ENCODE assay signal across 8 cellular contexts in genomic region chr6:143059616-143060353, GRCh38. TPM values are rescaled to one million over a fixed set of nuclear protein-coding genes. Genes with fewer than 3 reads are reported as not detected.
A peak's percentile ranks its signal among the peaks of the same experiment; 100 is the strongest.
DNase-seq lines count a peak whose midpoint lies in the region; ATAC-seq, FAIRE-seq and TF ChIP-seq lines count a peak whose summit lies in the region.

No MANE protein-coding gene starts in this region.

- H3K4me1 ChIP-seq in astrocyte (ENCODE audit: insufficient read depth, low read length) (peaks cover 18% of the 10 kb centered on the region), iPS-18a (ENCODE audit: control insufficient read depth, low read depth, low read length) (peaks cover 36% of the 10 kb centered on the region), skeletal muscle satellite cell (ENCODE audit: control insufficient read depth, insufficient read depth, low read length) (peaks cover 14% of the 10 kb centered on the region)

- H3K4me2 ChIP-seq in astrocyte (ENCODE audit: low read length) = peak overlapping the region; percentile 94
- peak overlapping the region; percentile 94 for H3K4me2 ChIP-seq in skeletal muscle satellite cell (ENCODE audit: low read length)

- peak overlapping the region; percentile 90 for H2AFZ ChIP-seq in astrocyte (ENCODE audit: low read depth, low read length)

- peak overlapping the region; percentile 93 for H3K4me3 Mint-ChIP-seq in astrocyte (ENCODE audit: unreplicated experiment)

- no peaks in the 10 kb centered on the region for H3K27me3 Mint-ChIP-seq in astrocyte (ENCODE audit: low read depth, unreplicated experiment)

- peak overlapping the region; percentile 90 for H3K27ac ChIP-seq in astrocyte (ENCODE audit: low read depth, low read length)
- H3K27ac ChIP-seq in iPS-18a (ENCODE audit: low read length) = no peak overlapping the region

- H3K4me3 ChIP-seq in AG10803 (ENCODE audit: low read length) (peak overlapping the region; percentile 78), astrocyte (ENCODE audit: insufficient read depth, low read depth, low read length) (peak overlapping the region; percentile 79), iPS-18a (ENCODE audit: low read length) (peak overlapping the region; percentile 86), skeletal muscle satellite cell (ENCODE audit: low read length) (peak overlapping the region; percentile 86)

- H3K9me3 ChIP-seq in astrocyte (ENCODE audit: insufficient read depth, low read depth, low read length) = no peaks in the 10 kb centered on the region
- no peaks in the 10 kb centered on the region for H3K9me3 ChIP-seq in iPS-18a (ENCODE audit: control insufficient read depth, low read depth, low read length)
- H3K9me3 ChIP-seq in skeletal muscle satellite cell (replicated peaks; ENCODE audit: low read length) = no peaks in the 10 kb centered on the region

- H3K79me2 ChIP-seq in astrocyte (ENCODE audit: insufficient read depth, low read length) = peaks cover 6% of the 10 kb centered on the region

- peak; percentile 72 for FAIRE-seq in astrocyte (lab: Jason Lieb, UNC)

- no peaks in the 10 kb centered on the region for H3K36me3 Mint-ChIP-seq in astrocyte (ENCODE audit: low read depth, unreplicated experiment)

- no peaks in the 10 kb centered on the region for H3K9me3 Mint-ChIP-seq in astrocyte (ENCODE audit: unreplicated experiment)

- no peaks in the 10 kb centered on the region for H3K27me3 ChIP-seq in astrocyte (ENCODE audit: insufficient read depth, low read length)
- no peaks in the 10 kb centered on the region for H3K27me3 ChIP-seq in iPS-18a (ENCODE audit: control insufficient read depth, insufficient read depth, low read length)
- H3K27me3 ChIP-seq in skeletal muscle satellite cell (ENCODE audit: control insufficient read depth, insufficient read depth, low read length) = no peaks in the 10 kb centered on the region

- H3K36me3 ChIP-seq in astrocyte (ENCODE audit: insufficient read depth, low read length) (no peaks in the 10 kb centered on the region), iPS-18a (ENCODE audit: control insufficient read depth, low read depth, low read length) (no peaks in the 10 kb centered on the region), skeletal muscle satellite cell (ENCODE audit: insufficient read depth, low read length) (no peaks in the 10 kb centered on the region)

- peak overlapping the region; percentile 95 for H3K9ac ChIP-seq in astrocyte (ENCODE audit: low read length)
- H3K9ac ChIP-seq in iPS-18a (ENCODE audit: low read length) = peak overlapping the region; percentile 51
- H3K9ac ChIP-seq in skeletal muscle satellite cell (ENCODE audit: low read depth, low read length) = peak overlapping the region; percentile 87

- H3K4me1 Mint-ChIP-seq in astrocyte (ENCODE audit: low read depth, unreplicated experiment) = peaks cover 21% of the 10 kb centered on the region

- ATAC-seq in GM18868 (IDR thresholded peaks at IDR 0.05; ENCODE audit: unreplicated experiment) (peak; percentile 27), GM19395 (IDR thresholded peaks at IDR 0.05; ENCODE audit: unreplicated experiment) (no peak)

- H4K20me1 ChIP-seq in astrocyte (ENCODE audit: insufficient read depth, low read length) = no peaks in the 10 kb centered on the region

- peak overlapping the region; percentile 98 for H3K27ac Mint-ChIP-seq in astrocyte (ENCODE audit: unreplicated experiment)

- TF ChIP-seq CTCF in AG10803 (conservative IDR thresholded peaks at IDR 0.05; ENCODE audit: low read length) = no peak
- no peak for TF ChIP-seq CTCF in astrocyte (IDR thresholded peaks at IDR 0.05; ENCODE audit: insufficient read depth, low read depth, low read length)

- DNase-seq in AG10803 (ENCODE audit: low read depth) = peak; percentile 91
- DNase-seq in NCI-H510A treated with DMSO at 0.1 percent for 48 hours (lab: John Stamatoyannopoulos, UW) = peak; percentile 11
- peak; percentile 93 for DNase-seq in astrocyte (ENCODE audit: low read depth)
- no peak for DNase-seq in NCI-H1930 (lab: John Stamatoyannopoulos, UW)

RNA-seq across cellular contexts. Expression of gene AIG1, which starts 0.9 kb away (rescaled TPM):
- 34.1 and 35.2 TPM in 2 replicates for total RNA-seq in astrocyte
- 15.9 and 23.6 TPM in 2 replicates for total RNA-seq in skeletal muscle satellite cell (2012; rRNA removed)

Comparison
In these comparisons a context has a peak if more than half of its experiments do, and no peak if none do; other contexts are left out.
1. DNase-seq: peak in AG10803 (single experiment), NCI-H510A treated with DMSO at 0.1 percent for 48 hours (single experiment) and astrocyte (single experiment); none in NCI-H1930 (0 of 2).
2. Peak in every context shown above with its lines, with median percentiles within 50 percentile points of each other: H3K4me3 ChIP-seq and H3K9ac ChIP-seq.